Comparison of ENCODE assay signal across 1 cellular context in genomic region chr15:88605507-88606436, GRCh38.
A peak's percentile ranks its signal among the peaks of the same experiment; 100 is the strongest.
TF ChIP-seq lines count a peak whose summit lies in the region.

No MANE protein-coding gene starts in this region.

TF ChIP-seq in WTC11, 78 proteins besides CTCF, POLR2A, EP300 and RAD21 (continued from another document and continues in another):
- TF ChIP-seq ATF2 (CRISPR knock-in tag; IDR thresholded peaks at IDR 0.05; ENCODE audit: borderline replicate concordance, low read depth) (peak; percentile 67; the same call in 1 of the 2 replicates), FOXK1 (CRISPR knock-in tag; IDR thresholded peaks at IDR 0.05) (peak; percentile 94), TEAD4 (CRISPR knock-in tag; IDR thresholded peaks at IDR 0.05) (peak; percentile 81; the same call in 1 of the 2 replicates), ZNF138 (CRISPR knock-in tag; conservative IDR thresholded peaks at IDR 0.05) (peak; percentile 79; the same call in 1 of the 2 replicates), SOX15 (CRISPR knock-in tag; IDR thresholded peaks at IDR 0.05) (no peak), ZBTB43 (CRISPR knock-in tag; IDR thresholded peaks at IDR 0.05) (peak; percentile 92), E2F4 (CRISPR knock-in tag; IDR thresholded peaks at IDR 0.05; ENCODE audit: borderline replicate concordance, low read depth) (peak; percentile 74; the same call in 1 of the 2 replicates), ZNF263 (CRISPR knock-in tag; IDR thresholded peaks at IDR 0.05; ENCODE audit: low read depth) (peak; percentile 83), ZMAT4 (CRISPR knock-in tag; IDR thresholded peaks at IDR 0.05) (no peak), AFF4 (CRISPR knock-in tag; IDR thresholded peaks at IDR 0.05; ENCODE audit: borderline replicate concordance) (no peak), GRHL2 (CRISPR knock-in tag; IDR thresholded peaks at IDR 0.05; ENCODE audit: insufficient replicate concordance, severe bottlenecking) (no peak), E2F5 (CRISPR knock-in tag; IDR thresholded peaks at IDR 0.05) (peak; percentile 80), ZNF416 (CRISPR knock-in tag; IDR thresholded peaks at IDR 0.05) (no peak), NR2C2 (CRISPR knock-in tag; IDR thresholded peaks at IDR 0.05) (no peak), GABPB1 (CRISPR knock-in tag; IDR thresholded peaks at IDR 0.05) (no peak), ETV6 (CRISPR knock-in tag; IDR thresholded peaks at IDR 0.05) (peak; percentile 91), PRRX2 (CRISPR knock-in tag; IDR thresholded peaks at IDR 0.05) (0 out of 2 replicates have a peak, but pooled peaks have one; percentile 26), ZNF219 (CRISPR knock-in tag; IDR thresholded peaks at IDR 0.05; ENCODE audit: borderline replicate concordance) (peak; percentile 98), NFYB (CRISPR knock-in tag; conservative IDR thresholded peaks at IDR 0.05; ENCODE audit: low read depth) (peak; percentile 37; the same call in 1 of the 2 replicates), AR (CRISPR knock-in tag; IDR thresholded peaks at IDR 0.05) (no peak), SMAD4 (CRISPR knock-in tag; IDR thresholded peaks at IDR 0.05) (peak; percentile 94; the same call in 1 of the 2 replicates), MLX (CRISPR knock-in tag; IDR thresholded peaks at IDR 0.05) (peak; percentile 67; the same call in 1 of the 2 replicates), ZNF532 (CRISPR knock-in tag; IDR thresholded peaks at IDR 0.05; ENCODE audit: borderline replicate concordance) (no peak), TCF7 (CRISPR knock-in tag; IDR thresholded peaks at IDR 0.05; ENCODE audit: low read depth) (no peak; the same call in 1 of the 2 replicates), FOXP4 (CRISPR knock-in tag; IDR thresholded peaks at IDR 0.05) (peak; percentile 98), HMGXB4 (CRISPR knock-in tag; IDR thresholded peaks at IDR 0.05) (peak; percentile 61; the same call in 1 of the 2 replicates), ZNF425 (CRISPR knock-in tag; conservative IDR thresholded peaks at IDR 0.05) (no peak), NFATC4 (CRISPR knock-in tag; IDR thresholded peaks at IDR 0.05) (no peak)
